Comparison of ENCODE assay signal across 8 cellular contexts in the genomic region with DNA sequence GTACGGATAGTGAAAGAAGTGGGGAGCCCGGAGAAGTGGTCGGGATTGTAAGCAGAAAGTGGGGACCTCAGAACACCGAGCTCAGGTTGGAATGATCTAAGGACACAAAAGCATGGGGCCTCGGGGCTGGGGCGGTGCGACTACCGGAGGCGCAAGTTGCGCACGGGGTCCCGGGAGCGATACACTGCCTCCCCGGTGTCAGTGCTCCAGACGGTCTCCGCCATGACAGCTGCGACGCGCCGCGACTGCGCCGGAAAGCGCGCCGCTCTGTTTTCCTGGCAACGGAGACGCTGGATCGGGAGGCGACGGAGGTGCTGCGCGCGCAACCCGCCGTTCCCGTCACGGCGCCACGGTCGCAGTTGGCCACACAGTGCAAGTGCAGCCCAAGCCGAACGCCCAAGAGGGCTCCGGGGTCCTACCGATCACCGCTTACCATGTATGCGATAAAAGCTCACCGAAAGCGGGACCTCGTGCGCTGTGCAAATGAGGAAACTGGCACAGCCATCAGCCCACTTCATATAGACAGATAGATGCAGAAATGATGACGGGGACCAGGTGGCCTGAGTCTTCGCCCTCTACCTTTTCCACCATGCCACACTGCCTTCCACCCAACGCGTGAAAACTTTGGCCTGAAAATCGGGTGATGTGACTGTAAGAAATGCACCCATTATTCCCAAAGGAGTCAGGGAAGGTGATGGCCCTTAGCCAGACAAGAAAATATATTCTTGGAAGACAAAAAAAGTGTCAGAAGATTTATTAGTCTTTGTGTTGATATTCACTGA. TPM values are rescaled to one million over a fixed set of nuclear protein-coding genes. Genes with fewer than 3 reads are reported as not detected.
DNase-seq lines count a peak whose midpoint lies in the region; ATAC-seq and TF ChIP-seq lines count a peak whose summit lies in the region.

A gene (minus strand): TSS at position 249 of the 782 bp plus-strand sequence. CDS start 25 bp downstream, at position 224.

- H3K27me3 ChIP-seq in right cardiac atrium (ENCODE audit: control insufficient read depth, insufficient read depth) = no peaks in the 10 kb centered on the region
- H3K27me3 ChIP-seq in vagina = no peaks in the 10 kb centered on the region

- peak in 1 of 3 experiments; percentile 44 for TF ChIP-seq CTCF in vagina (IDR thresholded peaks at IDR 0.05)

- ATAC-seq in GM18502 (IDR thresholded peaks at IDR 0.05; ENCODE audit: poor library complexity, unreplicated experiment) = peak; percentile 96
- peak; percentile 75 for ATAC-seq in HG02943 (IDR thresholded peaks at IDR 0.05; ENCODE audit: low read depth, unreplicated experiment)
- peak; percentile 100 for ATAC-seq in right cardiac atrium

- H3K27ac ChIP-seq in right cardiac atrium (ENCODE audit: low read length) = peak within 1 kb of the TSS; percentile 60
- H3K27ac ChIP-seq in vagina = peak within 1 kb of the TSS; percentile 71

- WGBS in right cardiac atrium = 2% methylated on average over 56 of the region's 56 CpGs

- H3K4me1 ChIP-seq in right cardiac atrium (ENCODE audit: control insufficient read depth, insufficient read depth, low read length) (peaks cover 3% of the 10 kb centered on the region), vagina (peaks cover 8% of the 10 kb centered on the region)

- H3K4me3 ChIP-seq in right cardiac atrium (ENCODE audit: low read length) = peak within 1 kb of the TSS; percentile 74
- peak within 1 kb of the TSS; percentile 60 to 82 for H3K4me3 ChIP-seq in vagina

- H3K9me3 ChIP-seq in right cardiac atrium (ENCODE audit: control insufficient read depth, low read length) = no peaks in the 10 kb centered on the region
- no peaks in the 10 kb centered on the region for H3K9me3 ChIP-seq in vagina

- DNase-seq in NCI-H187 (lab: John Stamatoyannopoulos, UW) (peak; percentile 79 to 95), T-helper 2 cell (peak; percentile 86 to 96 (median 93)), anterior cingulate cortex (lab: John Stamatoyannopoulos, UW) (peak; percentile 64 to 97 (median 90)), right cardiac atrium (peak; percentile 95 to 99 (median 98)), putamen (ENCODE audit: low spot score) (peak; percentile 91), vagina (ENCODE audit: extremely low spot score in 2 of 2) (peak in 1 of 2 donors; percentile 93)

- peaks cover 0 to 8% of the 10 kb centered on the region in 2 donors for H3K36me3 ChIP-seq in vagina

- intact Hi-C loops in right cardiac atrium (cut with DNase I) = no loop called here
- intact Hi-C loops in vagina (cut with DNase I) = no loop called here

- TF ChIP-seq POLR2A in vagina (IDR thresholded peaks at IDR 0.05) = no peak

RNA-seq across cellular contexts. Expression of the gene that starts here (rescaled TPM):
- total RNA-seq in right cardiac atrium (10 to 100 TPM in 1 of 4 donors, 1 to 10 TPM in 3; 5.6 to 11.4 (median 7.2) TPM), vagina (13.0 TPM)
- 5.9 TPM for polyA plus RNA-seq in right cardiac atrium
